2 cellular contexts compared by ENCODE assay signal in the genomic region with DNA sequence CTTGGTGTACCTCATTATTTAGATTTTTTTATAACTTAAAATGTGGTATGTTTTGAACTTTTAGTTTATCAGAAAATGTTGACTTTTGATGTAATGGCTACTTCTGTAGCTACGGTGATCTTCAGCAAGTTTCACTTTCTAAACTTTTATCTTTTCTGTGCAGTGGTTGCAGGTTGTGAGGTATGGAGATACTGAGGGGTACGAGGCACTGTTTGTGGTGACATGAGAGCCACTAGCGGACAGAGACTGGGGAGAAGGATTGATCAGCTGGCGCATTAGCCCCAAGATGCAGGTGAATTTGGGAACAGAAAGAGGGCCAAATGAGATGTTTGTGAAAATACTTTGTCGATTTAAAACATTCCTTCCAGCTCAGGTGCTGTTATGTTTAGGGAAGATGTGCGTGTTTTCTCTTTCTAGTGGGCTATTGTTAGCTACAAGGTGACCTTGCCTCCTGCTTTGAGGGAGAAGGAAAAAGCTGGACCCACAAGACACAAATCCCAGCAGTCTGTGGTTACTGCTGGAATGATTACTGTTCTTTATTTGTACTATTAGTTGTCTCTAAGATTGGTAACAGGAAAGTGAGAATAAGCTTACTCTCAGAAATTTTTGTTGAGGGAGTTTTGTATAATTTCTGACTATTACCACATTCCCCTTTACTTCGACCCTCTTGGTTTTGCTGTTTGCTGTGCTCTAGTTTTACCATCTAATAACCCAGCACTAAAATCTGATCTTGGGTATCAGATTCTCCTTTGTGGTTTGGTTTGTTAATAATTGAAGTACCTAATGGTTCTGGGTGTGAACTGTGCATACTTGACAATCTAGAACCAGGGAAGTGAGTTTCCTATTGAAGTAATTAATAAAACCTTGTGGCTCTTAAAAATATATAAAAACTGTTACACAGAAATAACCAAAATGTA.
TF ChIP-seq lines count a peak whose summit lies in the region.

No MANE protein-coding gene starts in this region.

TF ChIP-seq in IMR-90, 13 proteins besides CTCF, POLR2A, EP300 and RAD21 (continued from another document):
- TF ChIP-seq, protein P1, sequence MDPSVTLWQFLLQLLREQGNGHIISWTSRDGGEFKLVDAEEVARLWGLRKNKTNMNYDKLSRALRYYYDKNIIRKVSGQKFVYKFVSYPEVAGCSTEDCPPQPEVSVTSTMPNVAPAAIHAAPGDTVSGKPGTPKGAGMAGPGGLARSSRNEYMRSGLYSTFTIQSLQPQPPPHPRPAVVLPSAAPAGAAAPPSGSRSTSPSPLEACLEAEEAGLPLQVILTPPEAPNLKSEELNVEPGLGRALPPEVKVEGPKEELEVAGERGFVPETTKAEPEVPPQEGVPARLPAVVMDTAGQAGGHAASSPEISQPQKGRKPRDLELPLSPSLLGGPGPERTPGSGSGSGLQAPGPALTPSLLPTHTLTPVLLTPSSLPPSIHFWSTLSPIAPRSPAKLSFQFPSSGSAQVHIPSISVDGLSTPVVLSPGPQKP (IDR thresholded peaks at IDR 0.05; ENCODE audit: borderline replicate concordance, low read depth, low read length): no peak
- TF ChIP-seq SMC3 (IDR thresholded peaks at IDR 0.05; ENCODE audit: low read depth, low read length): no peak
- TF ChIP-seq, protein P2, sequence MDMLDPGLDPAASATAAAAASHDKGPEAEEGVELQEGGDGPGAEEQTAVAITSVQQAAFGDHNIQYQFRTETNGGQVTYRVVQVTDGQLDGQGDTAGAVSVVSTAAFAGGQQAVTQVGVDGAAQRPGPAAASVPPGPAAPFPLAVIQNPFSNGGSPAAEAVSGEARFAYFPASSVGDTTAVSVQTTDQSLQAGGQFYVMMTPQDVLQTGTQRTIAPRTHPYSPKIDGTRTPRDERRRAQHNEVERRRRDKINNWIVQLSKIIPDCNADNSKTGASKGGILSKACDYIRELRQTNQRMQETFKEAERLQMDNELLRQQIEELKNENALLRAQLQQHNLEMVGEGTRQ (IDR thresholded peaks at IDR 0.05; ENCODE audit: low read depth, low read length): no peak
- TF ChIP-seq BHLHE40 (IDR thresholded peaks at IDR 0.05; ENCODE audit: low read depth, low read length): no peak
- no peak for TF ChIP-seq RFX5 (IDR thresholded peaks at IDR 0.05; ENCODE audit: low read depth, low read length)
- no peak for TF ChIP-seq MAFK (IDR thresholded peaks at IDR 0.05; ENCODE audit: low read depth, low read length)
- TF ChIP-seq CHD1 (IDR thresholded peaks at IDR 0.05; ENCODE audit: low read depth, low read length): no peak
- no peak for TF ChIP-seq RCOR1 (IDR thresholded peaks at IDR 0.05; ENCODE audit: insufficient replicate concordance, low read length)

TF ChIP-seq in SK-N-SH, 30 proteins besides CTCF, POLR2A, EP300 and RAD21:
- TF ChIP-seq, protein P3, sequence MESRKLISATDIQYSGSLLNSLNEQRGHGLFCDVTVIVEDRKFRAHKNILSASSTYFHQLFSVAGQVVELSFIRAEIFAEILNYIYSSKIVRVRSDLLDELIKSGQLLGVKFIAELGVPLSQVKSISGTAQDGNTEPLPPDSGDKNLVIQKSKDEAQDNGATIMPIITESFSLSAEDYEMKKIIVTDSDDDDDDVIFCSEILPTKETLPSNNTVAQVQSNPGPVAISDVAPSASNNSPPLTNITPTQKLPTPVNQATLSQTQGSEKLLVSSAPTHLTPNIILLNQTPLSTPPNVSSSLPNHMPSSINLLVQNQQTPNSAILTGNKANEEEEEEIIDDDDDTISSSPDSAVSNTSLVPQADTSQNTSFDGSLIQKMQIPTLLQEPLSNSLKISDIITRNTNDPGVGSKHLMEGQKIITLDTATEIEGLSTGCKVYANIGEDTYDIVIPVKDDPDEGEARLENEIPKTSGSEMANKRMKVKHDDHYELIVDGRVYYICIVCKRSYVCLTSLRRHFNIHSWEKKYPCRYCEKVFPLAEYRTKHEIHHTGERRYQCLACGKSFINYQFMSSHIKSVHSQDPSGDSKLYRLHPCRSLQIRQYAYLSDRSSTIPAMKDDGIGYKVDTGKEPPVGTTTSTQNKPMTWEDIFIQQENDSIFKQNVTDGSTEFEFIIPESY (IDR thresholded peaks at IDR 0.05; ENCODE audit: borderline replicate concordance, low read depth): no peak
- TF ChIP-seq POLR2AphosphoS5 (IDR thresholded peaks at IDR 0.05; ENCODE audit: low read depth, low read length) (no peak), SMC3 (IDR thresholded peaks at IDR 0.05; ENCODE audit: low read depth, low read length) (no peak), CHD2 (IDR thresholded peaks at IDR 0.05; ENCODE audit: low read length, partially characterized antibody) (no peak), RFX5 (IDR thresholded peaks at IDR 0.05; ENCODE audit: low read length) (no peak), GABPA (IDR thresholded peaks at IDR 0.05; ENCODE audit: low read depth) (no peak), NFIC (IDR thresholded peaks at IDR 0.05; ENCODE audit: borderline replicate concordance) (no peak), RCOR1 (IDR thresholded peaks at IDR 0.05; ENCODE audit: low read length) (no peak), GATA2 (CRISPR knock-in tag; IDR thresholded peaks at IDR 0.05) (no peak), MXI1 (IDR thresholded peaks at IDR 0.05; ENCODE audit: low read depth, low read length) (no peak), ELF1 (IDR thresholded peaks at IDR 0.05) (no peak), TCF12 (IDR thresholded peaks at IDR 0.05) (no peak), TEAD4 (IDR thresholded peaks at IDR 0.05; ENCODE audit: borderline replicate concordance, insufficient read depth) (no peak)
- TF ChIP-seq, protein P4, sequence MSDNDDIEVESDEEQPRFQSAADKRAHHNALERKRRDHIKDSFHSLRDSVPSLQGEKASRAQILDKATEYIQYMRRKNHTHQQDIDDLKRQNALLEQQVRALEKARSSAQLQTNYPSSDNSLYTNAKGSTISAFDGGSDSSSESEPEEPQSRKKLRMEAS (IDR thresholded peaks at IDR 0.05; ENCODE audit: low read depth): no peak
- TF ChIP-seq, protein P2 (IDR thresholded peaks at IDR 0.05; ENCODE audit: borderline replicate concordance, low read depth, low read length): no peak
- TF ChIP-seq, protein P5, sequence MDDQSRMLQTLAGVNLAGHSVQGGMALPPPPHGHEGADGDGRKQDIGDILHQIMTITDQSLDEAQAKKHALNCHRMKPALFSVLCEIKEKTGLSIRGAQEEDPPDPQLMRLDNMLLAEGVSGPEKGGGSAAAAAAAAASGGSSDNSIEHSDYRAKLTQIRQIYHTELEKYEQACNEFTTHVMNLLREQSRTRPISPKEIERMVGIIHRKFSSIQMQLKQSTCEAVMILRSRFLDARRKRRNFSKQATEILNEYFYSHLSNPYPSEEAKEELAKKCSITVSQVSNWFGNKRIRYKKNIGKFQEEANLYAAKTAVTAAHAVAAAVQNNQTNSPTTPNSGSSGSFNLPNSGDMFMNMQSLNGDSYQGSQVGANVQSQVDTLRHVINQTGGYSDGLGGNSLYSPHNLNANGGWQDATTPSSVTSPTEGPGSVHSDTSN (IDR thresholded peaks at IDR 0.05): no peak
